In the genomic region with DNA sequence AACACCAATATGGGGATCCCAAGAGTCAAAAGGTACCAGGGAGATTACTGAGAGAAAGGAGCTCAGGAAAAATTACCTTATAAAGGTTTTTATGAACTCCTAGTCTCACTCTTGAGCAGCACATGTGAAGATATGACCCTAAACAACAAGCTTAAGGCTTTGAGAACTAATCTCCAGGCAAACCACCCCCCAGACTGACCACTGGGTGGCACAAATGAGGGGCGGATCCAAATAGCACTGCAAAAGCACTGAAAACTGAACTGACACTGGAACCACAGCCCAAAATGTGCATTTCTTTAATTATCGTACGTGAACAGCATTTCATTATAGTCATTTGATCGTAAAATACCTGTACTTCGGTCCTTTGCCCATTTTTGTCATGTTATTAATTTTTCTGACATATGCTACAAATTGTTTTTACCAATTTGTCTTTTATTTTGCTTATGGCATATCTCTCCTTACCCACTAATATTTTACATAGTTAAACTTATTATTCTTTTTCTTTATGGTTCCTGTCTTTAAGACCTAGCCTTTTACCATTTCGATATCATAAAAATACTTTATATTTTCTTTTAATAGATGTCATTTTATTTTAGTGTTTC, we compare ENCODE assay signal across 8 cellular contexts. TPM values are rescaled to one million over a fixed set of nuclear protein-coding genes. Genes with fewer than 3 reads are reported as not detected.
DNase-seq lines count a peak whose midpoint lies in the region; ATAC-seq, FAIRE-seq and TF ChIP-seq lines count a peak whose summit lies in the region.

No MANE protein-coding gene starts in this region.

- no peaks in the 10 kb centered on the region for H3K79me2 ChIP-seq in osteoblast (ENCODE audit: insufficient read depth, low read length)

- H3K9me3 ChIP-seq in esophagus muscularis mucosa: no peaks in the 10 kb centered on the region
- H3K9me3 ChIP-seq in osteoblast (ENCODE audit: low read depth, low read length): no peaks in the 10 kb centered on the region

- no peak overlapping the region for H2AFZ ChIP-seq in osteoblast (ENCODE audit: low read length)

- intact Hi-C loops in esophagus muscularis mucosa (cut with DNase I): loop anchor here (2.0 kb wide), 1 partner anchor 98 kb away; no protein-coding TSS in a partner anchor

- H4K20me1 ChIP-seq in osteoblast (ENCODE audit: insufficient read depth, low read length): no peaks in the 10 kb centered on the region

- DNase-seq in D721Med (ENCODE audit: insufficient read length, low spot score): no peak
- DNase-seq in HFF-Myc (ENCODE audit: extremely low read depth, low read depth): peak; percentile 12
- DNase-seq in SKM-1 treated with dmso at 0.1 percent for 144 hours (lab: John Stamatoyannopoulos, UW; ENCODE audit: unreplicated experiment): peak; percentile 21
- no peak for DNase-seq in esophagus muscularis mucosa (ENCODE audit: extremely low spot score)
- DNase-seq in osteoblast (ENCODE audit: insufficient read length, low spot score, missing footprints): no peak
- no peak for DNase-seq in omental fat pad (ENCODE audit: low spot score)

- WGBS in esophagus muscularis mucosa: 80% methylated on average over 6 of the region's 6 CpGs

- no peak overlapping the region for H3K27ac ChIP-seq in esophagus muscularis mucosa (replicated peaks in 1 of 4)
- H3K27ac ChIP-seq in osteoblast (ENCODE audit: low read depth, low read length): no peak overlapping the region

- TF ChIP-seq EP300 in esophagus muscularis mucosa (IDR thresholded peaks at IDR 0.05): no peak

- H3K27me3 ChIP-seq in esophagus muscularis mucosa (no peaks in the 10 kb centered on the region), osteoblast (ENCODE audit: insufficient read depth, low read length) (no peaks in the 10 kb centered on the region)

- TF ChIP-seq POLR2A in esophagus muscularis mucosa (IDR thresholded peaks at IDR 0.05; ENCODE audit: low read depth): no peak

- FAIRE-seq in D721Med (lab: Jason Lieb, UNC): no peak

- TF ChIP-seq CTCF in D721Med (IDR thresholded peaks at IDR 0.05; ENCODE audit: insufficient read depth, missing control alignments): peak; percentile 51
- peak; percentile 75 for TF ChIP-seq CTCF in HFF-Myc (IDR thresholded peaks at IDR 0.05; ENCODE audit: low read depth, low read length, missing control alignments)
- peak; percentile 48 to 58 (median 57) for TF ChIP-seq CTCF in esophagus muscularis mucosa (IDR thresholded peaks at IDR 0.05)
- TF ChIP-seq CTCF in osteoblast (IDR thresholded peaks at IDR 0.05; ENCODE audit: extremely low read depth, low read depth, low read length): peak; percentile 74
- no peak for TF ChIP-seq CTCF in omental fat pad (IDR thresholded peaks at IDR 0.05)

- H3K4me3 ChIP-seq in HFF-Myc (replicated peaks; ENCODE audit: low read depth, low read length) (no peak overlapping the region), esophagus muscularis mucosa (no peak overlapping the region), osteoblast (ENCODE audit: insufficient read depth, low read length) (no peak overlapping the region)

- H3K36me3 ChIP-seq in esophagus muscularis mucosa (peaks cover 0 to 73% (median 45%) of the 10 kb centered on the region in 4 donors), osteoblast (ENCODE audit: insufficient read depth, low read length) (peaks cover 36% of the 10 kb centered on the region)

- no peak for ATAC-seq in GM21576 (IDR thresholded peaks at IDR 0.05; ENCODE audit: unreplicated experiment)
- ATAC-seq in omental fat pad (ENCODE audit: low FRiP score): no peak
- no peak for ATAC-seq in GM21717 (IDR thresholded peaks at IDR 0.05; ENCODE audit: unreplicated experiment)

- H3K4me2 ChIP-seq in osteoblast (ENCODE audit: insufficient read depth, low read length): no peak overlapping the region

- no peaks in the 10 kb centered on the region for H3K4me1 ChIP-seq in esophagus muscularis mucosa
- no peaks in the 10 kb centered on the region for H3K4me1 ChIP-seq in osteoblast (ENCODE audit: insufficient read depth, low read length)

RNA-seq across cellular contexts. Expression of gene TFDP2, which starts 31.5 kb away (rescaled TPM):
- total RNA-seq in esophagus muscularis mucosa (100 to 1,000 TPM in 1 of 4 donors, 10 to 100 TPM in 3; 41.9 to 134 (median 47.3) TPM), osteoblast (41.6 and 146 TPM in 2 replicates), omental fat pad (10 to 100 TPM; 30.5 to 75.9 (median 43.0) TPM)

RNA-seq across cellular contexts. Expression of gene GK5, which starts 44.5 kb away (rescaled TPM):
- total RNA-seq in esophagus muscularis mucosa (10 to 100 TPM in 2 of 4 donors, 1 to 10 TPM in 2; 7.1 to 12.9 (median 9.7) TPM), osteoblast (31.5 and 32.2 TPM in 2 replicates), omental fat pad (10 to 100 TPM; 18.7 to 30.0 (median 20.2) TPM)

Comparison
In these comparisons a context has a peak if more than half of its experiments do, and no peak if none do; other contexts are left out.
1. DNase-seq: peak in HFF-Myc (single experiment) and SKM-1 treated with dmso at 0.1 percent for 144 hours (single experiment); none in D721Med (single experiment), esophagus muscularis mucosa (single experiment), osteoblast (single experiment) and omental fat pad (single experiment).
2. CTCF ChIP-seq: peak in D721Med (single experiment), HFF-Myc (single experiment), esophagus muscularis mucosa (3 of 3) and osteoblast (single experiment); none in omental fat pad (0 of 3).